ENCODE assay signal across 8 cellular contexts in genomic region chr19:57947419-57948134, GRCh38. TPM values are rescaled to one million over a fixed set of nuclear protein-coding genes. Genes with fewer than 3 reads are reported as not detected.
A peak's percentile ranks its signal among the peaks of the same experiment; 100 is the strongest.
DNase-seq lines count a peak whose midpoint lies in the region; ATAC-seq and TF ChIP-seq lines count a peak whose summit lies in the region.

ZNF256 (minus strand) TSS chr19:57947706; CDS start chr19:57947474, 232 bp downstream.

- peak within 1 kb of the TSS; percentile 94 for H3K4me3 Mint-ChIP-seq in activated CD8-positive, alpha-beta T cell treated with anti-CD3 and anti-CD28 coated beads for 36 hours

- POLR2A ChIA-PET in AG04449 (lab: Yijun Ruan, JAX) = no interaction called here
- POLR2A ChIA-PET in activated CD8-positive, alpha-beta T cell treated with anti-CD3 and anti-CD28 coated beads for 36 hours (lab: Charles Lee) = interaction anchor here (1.9 kb wide), 1 partner anchor 59 kb away, joined by 5 read pairs; the partner anchor contains the start of gene ZNF814

- 9 to 15% methylated on average over 29 to 40 of the region's 54 CpGs for WGBS in lower leg skin, 2 donors

- TF ChIP-seq CTCF in AG04449 (IDR thresholded peaks at IDR 0.05; ENCODE audit: insufficient read depth, low read length, missing control alignments) (peak; percentile 63), lower leg skin (IDR thresholded peaks at IDR 0.05) (no peak)
- peak; percentile 49 for TF ChIP-seq CTCF in activated CD8-positive, alpha-beta T cell treated with anti-CD3 and anti-CD28 coated beads for 36 hours (IDR thresholded peaks at IDR 0.05)

- H3K27ac Mint-ChIP-seq in activated CD8-positive, alpha-beta T cell treated with anti-CD3 and anti-CD28 coated beads for 36 hours = peak within 1 kb of the TSS; percentile 96

- TF ChIP-seq POLR2A in lower leg skin (IDR thresholded peaks at IDR 0.05) = no peak

- H3K36me3 Mint-ChIP-seq in activated CD8-positive, alpha-beta T cell treated with anti-CD3 and anti-CD28 coated beads for 36 hours (ENCODE audit: low read depth) = peaks cover 46% of the 10 kb centered on the region

- ATAC-seq in GM18868 (IDR thresholded peaks at IDR 0.05; ENCODE audit: unreplicated experiment) = peak; percentile 94
- peak; percentile 77 for ATAC-seq in HG03108 (IDR thresholded peaks at IDR 0.05; ENCODE audit: unreplicated experiment)
- peak; percentile 97 for ATAC-seq in activated CD8-positive, alpha-beta T cell treated with anti-CD3 and anti-CD28 coated beads for 36 hours

- CTCF ChIA-PET in AG04449 (lab: Yijun Ruan, JAX) = no interaction called here
- CTCF ChIA-PET in activated CD8-positive, alpha-beta T cell treated with anti-CD3 and anti-CD28 coated beads for 36 hours (lab: Charles Lee) = no interaction called here

- intact Hi-C loops in activated CD8-positive, alpha-beta T cell treated with anti-CD3 and anti-CD28 coated beads for 36 hours (cut with micrococcal nuclease) = no loop called here
- intact Hi-C loops in lower leg skin (cut with DNase I; ENCODE audit: low total_unique reads) = no loop called here

- peaks cover 40% of the 10 kb centered on the region for H3K9me3 Mint-ChIP-seq in activated CD8-positive, alpha-beta T cell treated with anti-CD3 and anti-CD28 coated beads for 36 hours

- no peaks in the 10 kb centered on the region for H3K27me3 Mint-ChIP-seq in activated CD8-positive, alpha-beta T cell treated with anti-CD3 and anti-CD28 coated beads for 36 hours

- peak; percentile 46 for DNase-seq in AG04449 (ENCODE audit: low read depth, low spot score)
- DNase-seq in NCI-H446 treated with DMSO at 0.1 percent for 48 hours (lab: John Stamatoyannopoulos, UW) = peak; percentile 8
- peak; percentile 96 for DNase-seq in activated CD8-positive, alpha-beta T cell treated with anti-CD3 and anti-CD28 coated beads for 36 hours
- DNase-seq in ecto neural progenitor cell (ENCODE audit: low spot score) = peak; percentile 98
- DNase-seq in lower leg skin (ENCODE audit: low spot score in 2 of 2) = peak; percentile 90 to 97
- DNase-seq in stimulated activated CD4-positive, alpha-beta T cell treated with anti-CD3 and anti-CD28 coated beads, Interleukin-4, amount 100 ng/mL, for 24 hours = peak; percentile 96

- H3K4me3 ChIP-seq in AG04449 (ENCODE audit: low read depth, low read length) (peak within 1 kb of the TSS; percentile 81), lower leg skin (ENCODE audit: low read depth, poor library complexity, severe bottlenecking) (peak within 1 kb of the TSS; percentile 93)

- H3K4me1 Mint-ChIP-seq in activated CD8-positive, alpha-beta T cell treated with anti-CD3 and anti-CD28 coated beads for 36 hours (ENCODE audit: low read depth) = peaks cover 14% of the 10 kb centered on the region

RNA-seq across cellular contexts. Expression of gene ZNF256, which starts in this region (rescaled TPM):
- total RNA-seq in activated CD8-positive, alpha-beta T cell treated with anti-CD3 and anti-CD28 coated beads for 36 hours = 1 to 10 TPM; 5.9 to 6.2 TPM
- total RNA-seq in lower leg skin = 10 to 100 TPM in 1 of 4 donors, 1 to 10 TPM in 3; 7.8 to 11.3 (median 9.1) TPM

Comparison
In these comparisons a context has a peak if more than half of its experiments do, and no peak if none do; other contexts are left out.
1. Peak in every context shown above with its lines: DNase-seq, ATAC-seq and H3K4me3 ChIP-seq.
2. DNase-seq: peak in every context shown above with its lines; median percentile 98 in ecto neural progenitor cell; 96 in activated CD8-positive, alpha-beta T cell treated with anti-CD3 and anti-CD28 coated beads for 36 hours; 96 in stimulated activated CD4-positive, alpha-beta T cell treated with anti-CD3 and anti-CD28 coated beads, Interleukin-4, amount 100 ng/mL, for 24 hours; 94 in lower leg skin; 46 in AG04449; 8 in NCI-H446 treated with DMSO at 0.1 percent for 48 hours.
3. CTCF ChIP-seq: peak in AG04449 (single experiment) and activated CD8-positive, alpha-beta T cell treated with anti-CD3 and anti-CD28 coated beads for 36 hours (single experiment); none in lower leg skin (0 of 3).